In genomic region chr16:81499576-81500380, GRCh38 we compare ENCODE assay signal across 15 cellular contexts. TPM values are rescaled to one million over a fixed set of nuclear protein-coding genes. Genes with fewer than 3 reads are reported as not detected.
DNase-seq lines count a peak whose midpoint lies in the region; ATAC-seq and TF ChIP-seq lines count a peak whose summit lies in the region.
"Had no signal": no experiment of that assay in that cellular context is flagged by ENCODE, and none has a peak within 500 bp of the region (broad histone marks: within the 10 kb centered on the region; RNA-seq: fewer than 3 reads in every experiment).

No MANE protein-coding gene starts in this region.

- H3K18ac ChIP-seq in H9 (ENCODE audit: insufficient read length, low read depth, low read length), result no peak overlapping the region

- H4K20me1 ChIP-seq in H9 (ENCODE audit: control insufficient read depth, insufficient read depth, insufficient read length) (no peaks in the 10 kb centered on the region), MM.1S (ENCODE audit: insufficient read depth, low read length) (no peaks in the 10 kb centered on the region), neural progenitor cell (ENCODE audit: low read depth) (peaks cover 67% of the 10 kb centered on the region)

- peak; percentile 70 for ATAC-seq in esophagus mucosa
- ATAC-seq in stimulated activated effector memory CD8-positive, alpha-beta T cell treated with anti-CD3 and anti-CD28 coated beads, Interleukin-12 subunit alpha, Interleukin-12 subunit beta, amount 100 ng/mL, for 72 hours, result no peak
- ATAC-seq: GM12878 had no signal

- H3K79me2 ChIP-seq in H9 (ENCODE audit: insufficient read depth, low read length) (peaks cover 5% of the 10 kb centered on the region; the same call in 1 of the 2 replicates), MM.1S (ENCODE audit: low read length) (no peaks in the 10 kb centered on the region), neural progenitor cell (ENCODE audit: low read depth) (peaks cover 55% of the 10 kb centered on the region)

- H3T11ph ChIP-seq in H9 (ENCODE audit: low read length), result no peak overlapping the region

- H4K8ac ChIP-seq in H9 (replicated peaks; ENCODE audit: insufficient read length, low read depth, low read length), result no peak overlapping the region

- H4K91ac ChIP-seq in H9 (ENCODE audit: insufficient read length, low read depth, low read length), result no peak overlapping the region

- H3F3A ChIP-seq in MM.1S (ENCODE audit: insufficient read depth, low read length) (no peaks in the 10 kb centered on the region), neural progenitor cell (ENCODE audit: low read depth) (no peaks in the 10 kb centered on the region)

- peak overlapping the region in 2 of 3 experiments; percentile 79 to 89; a peak in 4 of 7 replicates for H3K27ac Mint-ChIP-seq in H9
- H3K27ac Mint-ChIP-seq in stimulated activated effector memory CD8-positive, alpha-beta T cell treated with anti-CD3 and anti-CD28 coated beads, Interleukin-12 subunit alpha, Interleukin-12 subunit beta, amount 100 ng/mL, for 72 hours, result peak overlapping the region; percentile 86
- no peak overlapping the region for H3K27ac Mint-ChIP-seq in neural progenitor cell
- H3K27ac Mint-ChIP-seq: activated naive CD4-positive, alpha-beta T cell treated with anti-CD3 and anti-CD28 coated beads, Interleukin-2, amount 10 ng/mL, durations not matched to agents 7 days and 5 days had no signal

- peaks cover 0 to 4% (median 0%) of the 10 kb centered on the region in 3 experiments; a peak in 2 of 7 replicates for H3K36me3 Mint-ChIP-seq in H9 (ENCODE audit: insufficient read depth in 1 of 3, low read depth in 3 of 3)
- no peaks in the 10 kb centered on the region for H3K36me3 Mint-ChIP-seq in stimulated activated effector memory CD8-positive, alpha-beta T cell treated with anti-CD3 and anti-CD28 coated beads, Interleukin-12 subunit alpha, Interleukin-12 subunit beta, amount 100 ng/mL, for 72 hours
- no peaks in the 10 kb centered on the region for H3K36me3 Mint-ChIP-seq in neural progenitor cell
- H3K36me3 Mint-ChIP-seq: activated naive CD4-positive, alpha-beta T cell treated with anti-CD3 and anti-CD28 coated beads, Interleukin-2, amount 10 ng/mL, durations not matched to agents 7 days and 5 days had no signal

- H3K27me3 ChIP-seq in H9 (ENCODE audit: insufficient read depth, low read length) (no peaks in the 10 kb centered on the region), MM.1S (replicated peaks; ENCODE audit: insufficient read depth, low read length) (no peaks in the 10 kb centered on the region), neural progenitor cell (no peaks in the 10 kb centered on the region)
- H3K27me3 ChIP-seq: brain microvascular endothelial cell had no signal

- no peak overlapping the region for H2AFZ ChIP-seq in H9 (ENCODE audit: low read length)
- H2AFZ ChIP-seq in MM.1S (ENCODE audit: low read length), result no peak overlapping the region
- H2AFZ ChIP-seq in neural progenitor cell (replicated peaks), result no peak overlapping the region

- H3K4me3 ChIP-seq in SK-N-MC (no peak overlapping the region), MM.1S (ENCODE audit: low read length) (no peak overlapping the region), neural progenitor cell (no peak overlapping the region)
- H3K4me3 ChIP-seq: GM12878 had no signal

- no peaks in the 10 kb centered on the region for H3K9me2 ChIP-seq in MM.1S (replicated peaks; ENCODE audit: insufficient read depth, low read length)

- no peak overlapping the region for H4K5ac ChIP-seq in H9 (ENCODE audit: insufficient read length, low read depth, low read length)

- no peak overlapping the region for H2BK5ac ChIP-seq in H9 (ENCODE audit: insufficient read length, low read length)

- H3K23me2 ChIP-seq in H9 (ENCODE audit: insufficient read length, low read depth, low read length, poor library complexity, severe bottlenecking), result no peaks in the 10 kb centered on the region

- H3K23ac ChIP-seq in H9 (ENCODE audit: insufficient read length, low read depth, low read length), result no peak overlapping the region

- no peak overlapping the region for H2AK5ac ChIP-seq in H9 (ENCODE audit: insufficient read length, low read length)

- H3K9me3 Mint-ChIP-seq in H9 (no peaks in the 10 kb centered on the region; a peak in 1 of 5 replicates), neural progenitor cell (no peaks in the 10 kb centered on the region)
- H3K9me3 Mint-ChIP-seq in stimulated activated effector memory CD8-positive, alpha-beta T cell treated with anti-CD3 and anti-CD28 coated beads, Interleukin-12 subunit alpha, Interleukin-12 subunit beta, amount 100 ng/mL, for 72 hours, result no peaks in the 10 kb centered on the region
- H3K9me3 Mint-ChIP-seq: activated naive CD4-positive, alpha-beta T cell treated with anti-CD3 and anti-CD28 coated beads, Interleukin-2, amount 10 ng/mL, durations not matched to agents 7 days and 5 days; CD4-positive, CD25-positive, alpha-beta regulatory T cell; nephron had no signal

- H2BK120ac ChIP-seq in H9 (ENCODE audit: low read depth, low read length, poor library complexity, severe bottlenecking), result no peak overlapping the region

- H2BK15ac ChIP-seq in H9 (ENCODE audit: low read depth, low read length), result no peak overlapping the region

- H3K9ac ChIP-seq in H9 (ENCODE audit: extremely low read depth, insufficient read length, low read length) (no peak overlapping the region), SK-N-MC (ENCODE audit: insufficient read length) (no peak overlapping the region), MM.1S (ENCODE audit: low read length) (no peak overlapping the region), neural progenitor cell (no peak overlapping the region)

- H3K27me3 Mint-ChIP-seq in H9 (ENCODE audit: low read depth) (no peaks in the 10 kb centered on the region), neural progenitor cell (ENCODE audit: insufficient read depth, low read depth) (peaks cover 5% of the 10 kb centered on the region)
- H3K27me3 Mint-ChIP-seq: activated naive CD4-positive, alpha-beta T cell treated with anti-CD3 and anti-CD28 coated beads, Interleukin-2, amount 10 ng/mL, durations not matched to agents 7 days and 5 days; CD4-positive, CD25-positive, alpha-beta regulatory T cell had no signal

- TF ChIP-seq CTCF in H9 (conservative IDR thresholded peaks at IDR 0.05) (no peak), MM.1S (IDR thresholded peaks at IDR 0.05; ENCODE audit: low read length) (no peak), neural progenitor cell (IDR thresholded peaks at IDR 0.05) (no peak)

- H2BK12ac ChIP-seq in H9 (ENCODE audit: insufficient read length, low read depth, low read length), result no peak overlapping the region

- H3K9me3 ChIP-seq in H9 (ENCODE audit: control insufficient read depth, low read depth, low read length), result no peaks in the 10 kb centered on the region
- H3K9me3 ChIP-seq in SK-N-MC (ENCODE audit: low read depth, low read length), result no peaks in the 10 kb centered on the region
- H3K9me3 ChIP-seq in MM.1S (replicated peaks; ENCODE audit: insufficient read depth, low read length), result no peaks in the 10 kb centered on the region
- H3K9me3 ChIP-seq in neural progenitor cell (ENCODE audit: low read depth), result no peaks in the 10 kb centered on the region

- H3K4me3 Mint-ChIP-seq in H9 (no peak overlapping the region), neural progenitor cell (no peak overlapping the region)
- H3K4me3 Mint-ChIP-seq in stimulated activated effector memory CD8-positive, alpha-beta T cell treated with anti-CD3 and anti-CD28 coated beads, Interleukin-12 subunit alpha, Interleukin-12 subunit beta, amount 100 ng/mL, for 72 hours, result no peak overlapping the region
- H3K4me3 Mint-ChIP-seq: activated naive CD4-positive, alpha-beta T cell treated with anti-CD3 and anti-CD28 coated beads, Interleukin-2, amount 10 ng/mL, durations not matched to agents 7 days and 5 days had no signal

- no peak overlapping the region for H3K4ac ChIP-seq in H9 (ENCODE audit: low read depth, low read length)

- H3K4me1 Mint-ChIP-seq in H9 (peaks cover 24 to 31% of the 10 kb centered on the region in 2 experiments), neural progenitor cell (peaks cover 41% of the 10 kb centered on the region)
- H3K4me1 Mint-ChIP-seq in stimulated activated effector memory CD8-positive, alpha-beta T cell treated with anti-CD3 and anti-CD28 coated beads, Interleukin-12 subunit alpha, Interleukin-12 subunit beta, amount 100 ng/mL, for 72 hours, result peaks cover 70% of the 10 kb centered on the region

- no peak overlapping the region for H3K56ac ChIP-seq in H9 (ENCODE audit: insufficient read length, low read depth, low read length)

- DNase-seq in H9 (no peak), SK-N-MC (ENCODE audit: low read depth, low spot score) (peak; percentile 8), superior temporal gyrus (ENCODE audit: extremely low spot score) (no peak), MM.1S (no peak), neural progenitor cell (ENCODE audit: low spot score) (no peak)
- no peak for DNase-seq in stimulated activated effector memory CD8-positive, alpha-beta T cell treated with anti-CD3 and anti-CD28 coated beads, Interleukin-12 subunit alpha, Interleukin-12 subunit beta, amount 100 ng/mL, for 72 hours (ENCODE audit: low spot score in 2 of 2)
- DNase-seq: activated naive CD4-positive, alpha-beta T cell treated with anti-CD3 and anti-CD28 coated beads, Interleukin-2, amount 10 ng/mL, durations not matched to agents 7 days and 5 days; brain microvascular endothelial cell; CD4-positive, CD25-positive, alpha-beta regulatory T cell; NCI-H1417 treated with DMSO at 0.1 percent for 48 hours; stimulated activated CD4-positive, alpha-beta T cell treated with anti-CD3 and anti-CD28 coated beads, Interleukin-4, amount 100 ng/mL, for 1 hour; SW 1271 had no signal

- no peaks in the 10 kb centered on the region for H3K36me3 ChIP-seq in SK-N-MC (ENCODE audit: insufficient read depth, low read length)
- no peaks in the 10 kb centered on the region for H3K36me3 ChIP-seq in MM.1S (replicated peaks; ENCODE audit: insufficient read depth, low read length)
- no peaks in the 10 kb centered on the region for H3K36me3 ChIP-seq in neural progenitor cell
- H3K36me3 ChIP-seq: brain microvascular endothelial cell had no signal

- no peak overlapping the region for H2BK20ac ChIP-seq in H9 (ENCODE audit: low read depth, low read length, poor library complexity, severe bottlenecking)

- no peak overlapping the region for H3K14ac ChIP-seq in H9 (ENCODE audit: insufficient read depth, low read length)

- no peak overlapping the region for H3K4me2 ChIP-seq in H9 (ENCODE audit: insufficient read depth, insufficient read length, low read length)
- no peak overlapping the region for H3K4me2 ChIP-seq in MM.1S (ENCODE audit: low read depth, low read length)
- H3K4me2 ChIP-seq in neural progenitor cell, result no peak overlapping the region

- H3K4me1 ChIP-seq in H9 (ENCODE audit: insufficient read depth, low read length), result no peaks in the 10 kb centered on the region; the same call in 1 of the 2 replicates
- no peaks in the 10 kb centered on the region for H3K4me1 ChIP-seq in MM.1S (ENCODE audit: low read length)
- no peaks in the 10 kb centered on the region for H3K4me1 ChIP-seq in neural progenitor cell

- H3K79me1 ChIP-seq in H9 (ENCODE audit: insufficient read depth, low read depth, low read length, poor library complexity, severe bottlenecking), result peaks cover 8% of the 10 kb centered on the region

- H3K27ac ChIP-seq in H9 (ENCODE audit: insufficient read length, low read depth, low read length) (no peak overlapping the region), SK-N-MC (peak overlapping the region; percentile 64; the same call in 1 of the 2 replicates), MM.1S (ENCODE audit: low read length) (no peak overlapping the region), neural progenitor cell (no peak overlapping the region)
- H3K27ac ChIP-seq: brain microvascular endothelial cell had no signal

- 100% methylated on average over 2 of the region's 20 CpGs for WGBS in H9 (ENCODE audit: extremely low coverage, insufficient read length, low lambda C conversion rate)

RNA-seq across cellular contexts. Expression of gene CMIP, which starts 55.2 kb away (rescaled TPM):
- total RNA-seq in H9 (2021) (48.2 and 49.7 TPM in 2 replicates), esophagus mucosa (47.0 TPM), neural progenitor cell (ENCODE audit: low replicate concordance) (6.6 and 12.5 TPM in 2 replicates)
